In genomic region chr2:237673130-237673921, GRCh38 we compare ENCODE assay signal across 8 cellular contexts. TPM values are rescaled to one million over a fixed set of nuclear protein-coding genes. Genes with fewer than 3 reads are reported as not detected.
DNase-seq lines count a peak whose midpoint lies in the region; ATAC-seq and TF ChIP-seq lines count a peak whose summit lies in the region.

No MANE protein-coding gene starts in this region.

- intact Hi-C loops in head of caudate nucleus (cut with DNase I) (no loop called here), posterior vena cava (cut with DNase I) (no loop called here)

- 29 to 31% methylated on average over 33 to 36 of the region's 36 CpGs for WGBS in upper lobe of left lung, 2 donors

- peak; percentile 78 for DNase-seq in SHP77 treated with DMSO at 0.1 percent for 48 hours (lab: John Stamatoyannopoulos, UW)
- peak; percentile 89 for DNase-seq in activated gamma-delta T cell (lab: John Stamatoyannopoulos, UW)
- peak; percentile 51 to 95 (median 81) for DNase-seq in head of caudate nucleus
- DNase-seq in posterior vena cava (ENCODE audit: low spot score): peak; percentile 91
- DNase-seq in upper lobe of left lung: peak; percentile 82 to 96
- no peak for DNase-seq in cerebellum (ENCODE audit: low spot score)

- TF ChIP-seq EP300 in upper lobe of left lung (IDR thresholded peaks at IDR 0.05): no peak

- no peaks in the 10 kb centered on the region for H3K9me3 ChIP-seq in upper lobe of left lung

- TF ChIP-seq CTCF in LNCAP (IDR thresholded peaks at IDR 0.05) (peak; percentile 32; the same call in 1 of the 2 replicates), upper lobe of left lung (IDR thresholded peaks at IDR 0.05) (peak; percentile 66 to 86 (median 80))

- H3K36me3 ChIP-seq in upper lobe of left lung: no peaks in the 10 kb centered on the region

- peak; percentile 35 for ATAC-seq in GM18511 (IDR thresholded peaks at IDR 0.05; ENCODE audit: unreplicated experiment)
- peak; percentile 61 to 74 for ATAC-seq in upper lobe of left lung (ENCODE audit: low FRiP score in 2 of 2)

- peak in 2 of 4 donors; percentile 7 to 54 for TF ChIP-seq POLR2A in upper lobe of left lung (IDR thresholded peaks at IDR 0.05)

- no peaks in the 10 kb centered on the region for H3K27me3 ChIP-seq in upper lobe of left lung

- peak overlapping the region; percentile 85 to 89 (median 87) for H3K27ac ChIP-seq in upper lobe of left lung

- peaks cover 56 to 63% (median 59%) of the 10 kb centered on the region in 4 donors for H3K4me1 ChIP-seq in upper lobe of left lung

- peak overlapping the region in 3 of 4 donors; percentile 32 to 46 (median 38) for H3K4me3 ChIP-seq in upper lobe of left lung

RNA-seq across cellular contexts. Expression of gene LRRFIP1, which starts 45.9 kb away (rescaled TPM):
- total RNA-seq in posterior vena cava (100 to 1,000 TPM; 180 to 357 TPM), upper lobe of left lung (100 to 1,000 TPM; 185 to 291 (median 242) TPM), cerebellum (33.8 TPM)
